In genomic region chr7:20026762-20027161, GRCh38 we compare ENCODE assay signal across 17 cellular contexts.
DNase-seq lines count a peak whose midpoint lies in the region; ATAC-seq, FAIRE-seq and TF ChIP-seq lines count a peak whose summit lies in the region.
"Had no signal": no experiment of that assay in that cellular context is flagged by ENCODE, and none has a peak within 500 bp of the region (broad histone marks: within the 10 kb centered on the region; RNA-seq: fewer than 3 reads in every experiment).

No MANE protein-coding gene starts in this region.

- H3K9me3 ChIP-seq in HUES48 (ENCODE audit: control insufficient read depth, insufficient read depth, low read length) (no peaks in the 10 kb centered on the region), iPS-20b (ENCODE audit: insufficient read depth, low read depth, low read length) (no peaks in the 10 kb centered on the region)

- CTCF ChIA-PET in WTC11 (lab: Charles Lee): no interaction called here

- no peak for TF ChIP-seq CTCF in WTC11 (IDR thresholded peaks at IDR 0.05)

- H3K4me3 Mint-ChIP-seq in WTC11: no peak overlapping the region
- H3K4me3 Mint-ChIP-seq: CD4-positive, alpha-beta memory T cell had no signal

- no peak overlapping the region for H3K9ac ChIP-seq in HUES48 (ENCODE audit: low read depth, low read length)
- no peak overlapping the region for H3K9ac ChIP-seq in iPS-20b (ENCODE audit: low read depth, low read length)

- H3K36me3 ChIP-seq in HUES48 (ENCODE audit: control insufficient read depth, insufficient read depth, low read length) (no peaks in the 10 kb centered on the region), iPS-20b (ENCODE audit: insufficient read depth, low read depth, low read length) (no peaks in the 10 kb centered on the region)

- H3K36me3 Mint-ChIP-seq in WTC11: peaks cover 34% of the 10 kb centered on the region
- H3K36me3 Mint-ChIP-seq: CD4-positive, alpha-beta memory T cell had no signal

- peak overlapping the region; percentile 88 for H3K27ac Mint-ChIP-seq in WTC11
- H3K27ac Mint-ChIP-seq: CD4-positive, alpha-beta memory T cell had no signal

- H3K4me1 ChIP-seq in HUES48 (ENCODE audit: control insufficient read depth, insufficient read depth, low read length) (peaks cover 54% of the 10 kb centered on the region), iPS-20b (ENCODE audit: insufficient read depth, low read length) (peaks cover 22% of the 10 kb centered on the region)

- H3K4me1 Mint-ChIP-seq in WTC11: peaks cover 85% of the 10 kb centered on the region
- H3K4me1 Mint-ChIP-seq: CD4-positive, alpha-beta memory T cell had no signal

- H3K9me3 Mint-ChIP-seq in WTC11: peaks cover 7% of the 10 kb centered on the region; the same call in 1 of the 2 replicates

- POLR2A ChIA-PET in WTC11 (lab: Charles Lee): no interaction called here

- H3K27ac ChIP-seq in HUES48 (ENCODE audit: low read depth, low read length) (peak overlapping the region; percentile 60), iPS-20b (ENCODE audit: low read length) (peak overlapping the region; percentile 58)

- no peak for FAIRE-seq in frontal cortex (lab: Jason Lieb, UNC)
- FAIRE-seq: G401.6, GM12892 had no signal

- ATAC-seq in WTC11: peak; percentile 73
- no peak for ATAC-seq in GM18519 (IDR thresholded peaks at IDR 0.05; ENCODE audit: low FRiP score, unreplicated experiment)
- ATAC-seq: HCT116 had no signal

- H3K4me3 ChIP-seq in HUES48 (ENCODE audit: low read depth, low read length) (no peak overlapping the region), iPS-20b (ENCODE audit: low read length) (no peak overlapping the region)

- DNase-seq in WTC11 (ENCODE audit: low spot score): no peak
- DNase-seq in DMS53 treated with DMSO at 0.1 percent for 48 hours (lab: John Stamatoyannopoulos, UW; ENCODE audit: unreplicated experiment): no peak
- no peak for DNase-seq in frontal cortex (ENCODE audit: low spot score in 2 of 2)
- DNase-seq: C1 segment of cervical spinal cord; Calu3; CD4-positive, alpha-beta memory T cell; COR-L47; DMS53; DND-41; GOT3; H7 had no signal

- H3K27me3 ChIP-seq in HUES48 (ENCODE audit: control insufficient read depth, insufficient read depth, low read length): no peaks in the 10 kb centered on the region
- H3K27me3 ChIP-seq in iPS-20b (ENCODE audit: insufficient read depth, low read length): no peaks in the 10 kb centered on the region

- no peaks in the 10 kb centered on the region for H3K27me3 Mint-ChIP-seq in WTC11 (ENCODE audit: low read depth)
- H3K27me3 Mint-ChIP-seq: CD4-positive, alpha-beta memory T cell had no signal

TF ChIP-seq in WTC11, 78 proteins besides CTCF, POLR2A, EP300 and RAD21:
- TF ChIP-seq ZNF232 (CRISPR knock-in tag; IDR thresholded peaks at IDR 0.05) (no peak), TEAD1 (CRISPR knock-in tag; IDR thresholded peaks at IDR 0.05) (0 out of 2 replicates have a peak, but pooled peaks have one; percentile 22), TEAD4 (CRISPR knock-in tag; IDR thresholded peaks at IDR 0.05) (no peak), PREB (CRISPR knock-in tag; IDR thresholded peaks at IDR 0.05; ENCODE audit: borderline replicate concordance) (no peak)
